16 cellular contexts compared by ENCODE assay signal in genomic region chr2:151795646-151796240, GRCh38. TPM values are rescaled to one million over a fixed set of nuclear protein-coding genes. Genes with fewer than 3 reads are reported as not detected.
DNase-seq lines count a peak whose midpoint lies in the region; ATAC-seq, FAIRE-seq and TF ChIP-seq lines count a peak whose summit lies in the region.
"Had no signal": no experiment of that assay in that cellular context is flagged by ENCODE, and none has a peak within 500 bp of the region (broad histone marks: within the 10 kb centered on the region; RNA-seq: fewer than 3 reads in every experiment).

No MANE protein-coding gene starts in this region.

- no peak for TF ChIP-seq POLR2A in GM12892 (IDR thresholded peaks at IDR 0.05; ENCODE audit: low read depth, low read length)

- peaks cover 35% of the 10 kb centered on the region for H3K36me3 Mint-ChIP-seq in T-cell

- H3K9me3 Mint-ChIP-seq in T-cell, result peaks cover 0 to 10% (median 0%) of the 10 kb centered on the region in 3 donors

- FAIRE-seq in GM12892 (lab: Jason Lieb, UNC), result peak; percentile 51

- H3K27me3 Mint-ChIP-seq in T-cell, result no peaks in the 10 kb centered on the region

- DNase-seq in GM12892 (ENCODE audit: insufficient read length) (no peak), fibroblast of peridontal ligament (ENCODE audit: extremely low read depth) (peak; percentile 9), renal cortical epithelial cell (ENCODE audit: low read depth) (peak; percentile 12), T-cell (no peak), nucleus accumbens (lab: John Stamatoyannopoulos, UW) (no peak)
- DNase-seq in activated CD4-positive, alpha-beta T cell treated with anti-CD3 and anti-CD28 coated beads for 4 hours, result no peak
- DNase-seq: Karpas-422; MG63; NCI-H1092 treated with DMSO at 0.1 percent for 48 hours; NCI-H1694; NCI-H2107; NCI-H345; NCI-H526; NK-92 treated with Interleukin-12 subunit alpha and Interleukin-12 subunit beta, amount 100 ng/mL, for 24 hours; SIG-M5 had no signal

- CTCF ChIA-PET in T-cell (lab: Charles Lee), result no interaction called here

- no peak for TF ChIP-seq RAD21 in Ishikawa (IDR thresholded peaks at IDR 0.05; ENCODE audit: low read depth)

- H3K4me3 Mint-ChIP-seq in T-cell, result no peak overlapping the region

- no peak overlapping the region for H3K27ac Mint-ChIP-seq in T-cell

- POLR2A ChIA-PET in T-cell (lab: Charles Lee), result no interaction called here

- TF ChIP-seq EP300 in Ishikawa (IDR thresholded peaks at IDR 0.05; ENCODE audit: borderline replicate concordance), result no peak

- no peak for ATAC-seq in T-cell (replicated peaks in 1 of 4)

- H3K4me1 Mint-ChIP-seq in T-cell, result no peaks in the 10 kb centered on the region

TF ChIP-seq in Ishikawa, 13 proteins besides CTCF, POLR2A, EP300 and RAD21:
- TF ChIP-seq TAF1 (IDR thresholded peaks at IDR 0.05; ENCODE audit: low read depth), result no peak
- TF ChIP-seq CEBPB (IDR thresholded peaks at IDR 0.05), result peak; percentile 62; the same call in 1 of the 2 replicates
- TF ChIP-seq MAX (IDR thresholded peaks at IDR 0.05), result no peak
- no peak for TF ChIP-seq YY1 (IDR thresholded peaks at IDR 0.05; ENCODE audit: low read depth)
- TF ChIP-seq REST (IDR thresholded peaks at IDR 0.05; ENCODE audit: low read depth), result no peak

RNA-seq across cellular contexts. Expression of gene ARL5A, which starts 32.5 kb away (rescaled TPM):
- polyA plus RNA-seq in GM12892 (2012; ENCODE audit: missing spikeins), result 55.2 TPM
- 85.4 and 97.2 TPM in 2 replicates for total RNA-seq in renal cortical epithelial cell
- 10 to 100 TPM; 24.4 to 44.8 (median 35.1) TPM for total RNA-seq in T-cell

Comparison
In these comparisons a context has a peak if more than half of its experiments do, and no peak if none do; other contexts are left out.
1. DNase-seq: peak in fibroblast of peridontal ligament (single experiment) and renal cortical epithelial cell (single experiment); none in GM12892 (single experiment), T-cell (0 of 34), nucleus accumbens (0 of 56) and activated CD4-positive, alpha-beta T cell treated with anti-CD3 and anti-CD28 coated beads for 4 hours (0 of 2).